ENCODE assay signal across 18 cellular contexts in the genomic region with DNA sequence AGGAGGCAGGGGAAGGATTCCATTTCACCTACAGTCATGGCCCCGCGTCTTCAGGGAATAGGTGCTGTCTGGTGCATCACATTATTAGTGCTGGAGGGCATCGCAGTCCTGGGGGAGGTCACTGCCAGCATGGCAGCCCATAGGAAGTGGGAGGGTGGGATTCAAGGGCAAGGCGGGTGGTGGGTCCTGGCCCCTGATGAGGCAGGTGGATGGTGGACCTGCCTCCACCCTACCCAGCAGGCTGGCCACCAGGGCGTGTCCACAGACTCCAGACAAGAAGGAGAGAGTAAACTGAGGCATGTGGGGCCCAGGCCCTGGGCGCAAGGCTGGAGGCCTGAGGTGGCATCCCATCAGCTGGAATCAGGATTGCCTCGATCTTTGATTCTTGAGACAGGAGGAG.
"Had no signal": no experiment of that assay in that cellular context is flagged by ENCODE, and none has a peak within 500 bp of the region (broad histone marks: within the 10 kb centered on the region; RNA-seq: fewer than 3 reads in every experiment).

No MANE protein-coding gene starts in this region.

- DNase-seq: Karpas-422, KG1, MG63, NCI-H1092, NCI-H1105 treated with DMSO at 0.1 percent for 48 hours, NCI-H1417 treated with DMSO at 0.1 percent for 48 hours, NCI-H146, NCI-H1694 treated with DMSO at 0.1 percent for 48 hours, NCI-H2029, NCI-H2081 treated with DMSO at 0.1 percent for 48 hours, NCI-H2227 treated with DMSO at 0.1 percent for 48 hours, NCI-H524, NCI-H526 treated with DMSO at 0.1 percent for 48 hours, NCI-H748 treated with DMSO at 0.1 percent for 48 hours, SHP77, SK-N-SH, SW 1271 had no signal

- H3K4me2 ChIP-seq: SK-N-SH had no signal

- H3K36me3 ChIP-seq: MG63 had no signal

- H3K9ac ChIP-seq: SK-N-SH had no signal

- H3K27ac ChIP-seq: RWPE1 had no signal

- H3K9me3 ChIP-seq: MG63, SK-N-SH had no signal

- H3K4me3 ChIP-seq: MG63 had no signal

- H3K27me3 ChIP-seq: MG63 had no signal
